In genomic region chr5:167295686-167296015, GRCh38 we compare ENCODE assay signal across 14 cellular contexts.
DNase-seq lines count a peak whose midpoint lies in the region; ATAC-seq and TF ChIP-seq lines count a peak whose summit lies in the region.
"Had no signal": no experiment of that assay in that cellular context is flagged by ENCODE, and none has a peak within 500 bp of the region (broad histone marks: within the 10 kb centered on the region; RNA-seq: fewer than 3 reads in every experiment).

No MANE protein-coding gene starts in this region.

- H3K27ac ChIP-seq in RWPE2 (ENCODE audit: poor library complexity, severe bottlenecking) = peak overlapping the region; percentile 86
- no peak overlapping the region for H3K27ac ChIP-seq in esophagus muscularis mucosa (replicated peaks in 1 of 4)
- no peak overlapping the region for H3K27ac ChIP-seq in testis

- H2AFZ ChIP-seq in neuron (ENCODE audit: low read depth, low read length) = peak overlapping the region; percentile 23

- TF ChIP-seq POLR2A in esophagus muscularis mucosa (IDR thresholded peaks at IDR 0.05; ENCODE audit: low read depth) (no peak), testis (IDR thresholded peaks at IDR 0.05) (no peak)

- H3K4me1 ChIP-seq in RWPE2 (ENCODE audit: insufficient read depth, poor library complexity, severe bottlenecking) (peaks cover 23% of the 10 kb centered on the region), esophagus muscularis mucosa (peaks cover 0 to 16% (median 8%) of the 10 kb centered on the region in 4 donors), neuron (ENCODE audit: insufficient read depth, low read length) (peaks cover 37% of the 10 kb centered on the region), testis (no peaks in the 10 kb centered on the region)

- peak; percentile 6 for DNase-seq in GM03348 (ENCODE audit: low spot score)
- no peak for DNase-seq in RWPE2 (ENCODE audit: low spot score)
- DNase-seq in esophagus muscularis mucosa (ENCODE audit: extremely low spot score) = peak; percentile 57
- no peak for DNase-seq in testis
- no peak for DNase-seq in stimulated activated naive B cell treated with anti-CD40 and anti-IgM and Interleukin-4, amounts not matched to agents 10 μg/mL and 1 μg/mL and 100 μg/mL, for 72 hours
- DNase-seq in C1 segment of cervical spinal cord (lab: John Stamatoyannopoulos, UW) = no peak
- DNase-seq: activated CD8-positive, alpha-beta memory T cell treated with anti-CD3 and anti-CD28 coated beads for 24 hours; activated naive CD4-positive, alpha-beta T cell; caudate nucleus; erythroblast; NCI-H2081; SIG-M5 had no signal

- ATAC-seq in RWPE2 (ENCODE audit: low read depth) (peak; percentile 44), HG02642 (IDR thresholded peaks at IDR 0.05; ENCODE audit: poor library complexity, unreplicated experiment) (no peak)
- no peak for ATAC-seq in stimulated activated naive B cell treated with anti-CD40 and anti-IgM and Interleukin-4, amounts not matched to agents 10 μg/mL and 1 μg/mL and 100 μg/mL, for 72 hours (replicated peaks)

- no peaks in the 10 kb centered on the region for H3K27me3 ChIP-seq in RWPE2 (ENCODE audit: insufficient read depth, poor library complexity, severe bottlenecking)
- H3K27me3 ChIP-seq in esophagus muscularis mucosa = no peaks in the 10 kb centered on the region
- no peaks in the 10 kb centered on the region for H3K27me3 ChIP-seq in neuron (ENCODE audit: insufficient read depth, low read length)
- H3K27me3 ChIP-seq in testis = no peaks in the 10 kb centered on the region

- TF ChIP-seq EP300 in esophagus muscularis mucosa (IDR thresholded peaks at IDR 0.05) = no peak

- intact Hi-C loops in esophagus muscularis mucosa (cut with DNase I) = no loop called here
- intact Hi-C loops in testis (cut with DNase I; ENCODE audit: low total_unique reads) = no loop called here

- TF ChIP-seq CTCF in RWPE2 (IDR thresholded peaks at IDR 0.05; ENCODE audit: poor library complexity, severe bottlenecking) (no peak), esophagus muscularis mucosa (IDR thresholded peaks at IDR 0.05) (no peak), testis (IDR thresholded peaks at IDR 0.05) (no peak)

- WGBS in esophagus muscularis mucosa = 81% methylated on average over 2 of the region's 2 CpGs
- WGBS in testis, 2 donors = 85 to 90% methylated on average over 2 of the region's 2 CpGs

- peaks cover 4 to 8% of the 10 kb centered on the region in 2 donors for H3K9me3 Mint-ChIP-seq in stimulated activated naive B cell treated with anti-CD40 and anti-IgM and Interleukin-4, amounts not matched to agents 10 μg/mL and 1 μg/mL and 100 μg/mL, for 72 hours

- no peaks in the 10 kb centered on the region for H3K4me1 Mint-ChIP-seq in stimulated activated naive B cell treated with anti-CD40 and anti-IgM and Interleukin-4, amounts not matched to agents 10 μg/mL and 1 μg/mL and 100 μg/mL, for 72 hours

- H3K27ac Mint-ChIP-seq in stimulated activated naive B cell treated with anti-CD40 and anti-IgM and Interleukin-4, amounts not matched to agents 10 μg/mL and 1 μg/mL and 100 μg/mL, for 72 hours = no peak overlapping the region

- no peaks in the 10 kb centered on the region for H3K36me3 Mint-ChIP-seq in stimulated activated naive B cell treated with anti-CD40 and anti-IgM and Interleukin-4, amounts not matched to agents 10 μg/mL and 1 μg/mL and 100 μg/mL, for 72 hours

- H3K27me3 Mint-ChIP-seq in stimulated activated naive B cell treated with anti-CD40 and anti-IgM and Interleukin-4, amounts not matched to agents 10 μg/mL and 1 μg/mL and 100 μg/mL, for 72 hours = no peaks in the 10 kb centered on the region

- H3K9me3 ChIP-seq in RWPE2 (ENCODE audit: severe bottlenecking) (no peaks in the 10 kb centered on the region), esophagus muscularis mucosa (no peaks in the 10 kb centered on the region), neuron (ENCODE audit: low read length) (peaks cover 4% of the 10 kb centered on the region), testis (no peaks in the 10 kb centered on the region)

- H3K36me3 ChIP-seq in RWPE2 (ENCODE audit: low read depth) (no peaks in the 10 kb centered on the region), esophagus muscularis mucosa (no peaks in the 10 kb centered on the region), neuron (ENCODE audit: insufficient read depth, low read length) (no peaks in the 10 kb centered on the region), testis (ENCODE audit: low read depth, missing control alignments) (no peaks in the 10 kb centered on the region)

- no peak overlapping the region for H3K4me3 Mint-ChIP-seq in stimulated activated naive B cell treated with anti-CD40 and anti-IgM and Interleukin-4, amounts not matched to agents 10 μg/mL and 1 μg/mL and 100 μg/mL, for 72 hours

- no peak overlapping the region for H3K4me3 ChIP-seq in RWPE2 (ENCODE audit: severe bottlenecking)
- H3K4me3 ChIP-seq in esophagus muscularis mucosa = no peak overlapping the region
- peak overlapping the region; percentile 1 for H3K4me3 ChIP-seq in neuron (ENCODE audit: low read length)
- H3K4me3 ChIP-seq in testis = no peak overlapping the region

Comparison
In these comparisons a context has a peak if more than half of its experiments do, and no peak if none do; other contexts are left out.
1. DNase-seq: peak in GM03348 (single experiment) and esophagus muscularis mucosa (single experiment); none in RWPE2 (single experiment), testis (single experiment), stimulated activated naive B cell treated with anti-CD40 and anti-IgM and Interleukin-4, amounts not matched to agents 10 μg/mL and 1 μg/mL and 100 μg/mL, for 72 hours (single experiment) and C1 segment of cervical spinal cord (0 of 14).